8 cellular contexts compared by ENCODE assay signal in the genomic region with DNA sequence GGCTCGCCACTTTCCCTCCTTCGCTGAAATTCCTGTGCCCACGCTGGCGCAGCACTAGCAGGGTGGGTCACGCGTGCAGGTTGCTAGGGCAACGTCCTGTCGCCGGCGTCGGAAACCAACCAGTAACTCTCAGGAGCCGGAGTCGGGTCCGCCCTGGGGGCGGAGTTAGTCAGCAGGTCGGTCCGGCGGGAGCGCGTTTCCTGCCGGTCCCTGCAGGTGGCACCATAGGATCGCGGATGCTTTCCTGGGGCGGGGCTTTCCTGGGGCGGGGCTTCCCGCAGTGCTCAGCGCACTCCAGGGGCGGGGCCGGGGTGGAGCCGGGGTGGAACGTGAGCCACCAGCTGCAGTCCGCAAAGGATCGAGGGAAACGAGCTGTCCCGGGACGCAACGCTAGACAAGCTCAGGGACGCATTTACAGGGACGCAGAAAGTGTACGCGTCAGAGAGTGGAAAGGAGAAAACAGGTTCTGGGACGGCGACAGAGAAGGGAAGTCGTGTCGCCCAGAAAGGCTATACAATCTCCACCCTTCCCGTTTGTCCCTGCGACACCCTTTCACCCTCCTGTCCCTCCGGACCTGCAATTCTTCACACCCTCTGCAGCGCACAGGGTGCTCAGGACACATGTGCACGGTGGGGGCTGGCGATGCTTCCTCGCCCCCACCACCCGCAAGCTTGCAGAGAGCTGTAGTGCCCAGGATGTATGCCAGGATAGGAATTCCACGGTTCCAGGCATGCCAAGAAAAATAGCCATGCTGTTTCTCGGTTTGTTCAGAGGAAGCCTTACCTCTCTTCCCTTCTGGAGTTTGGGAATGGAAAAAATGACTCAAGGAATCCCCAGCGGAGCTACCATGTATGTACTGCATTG. TPM values are rescaled to one million over a fixed set of nuclear protein-coding genes. Genes with fewer than 3 reads are reported as not detected.
DNase-seq lines count a peak whose midpoint lies in the region; ATAC-seq, FAIRE-seq and TF ChIP-seq lines count a peak whose summit lies in the region.

No MANE protein-coding gene starts in this region.

- peak; percentile 98 for DNase-seq in GM12865 (ENCODE audit: low read depth)
- DNase-seq in NCI-H1417 treated with DMSO at 0.1 percent for 48 hours (lab: John Stamatoyannopoulos, UW): peak; percentile 71
- peak; percentile 96 for DNase-seq in activated naive CD8-positive, alpha-beta T cell treated with anti-CD3 and anti-CD28 coated beads, Interleukin-2, amount 50 U/mL, for 16 hours (ENCODE audit: low read depth, low spot score)
- DNase-seq in Right ventricle myocardium inferior (ENCODE audit: missing footprints): peak; percentile 100
- peak; percentile 94 to 99 (median 99) for DNase-seq in pancreas
- DNase-seq in thyroid gland: peak; percentile 100

- H3F3A ChIP-seq in SU-DHL-6 (ENCODE audit: insufficient read depth): no peaks in the 10 kb centered on the region

- H3K9me2 ChIP-seq in SU-DHL-6 (replicated peaks; ENCODE audit: insufficient read depth, low read length): no peaks in the 10 kb centered on the region

- H3K27ac ChIP-seq in SU-DHL-6 (ENCODE audit: low read depth, low read length) (no peak overlapping the region), pancreas (peak overlapping the region; percentile 6 to 71 (median 42)), thyroid gland (peak overlapping the region; percentile 83 to 88 (median 86))

- no peaks in the 10 kb centered on the region for H3K9me3 ChIP-seq in SU-DHL-6 (ENCODE audit: insufficient read depth, low read length)
- H3K9me3 ChIP-seq in pancreas: no peaks in the 10 kb centered on the region
- H3K9me3 ChIP-seq in thyroid gland: no peaks in the 10 kb centered on the region

- H3K4me2 ChIP-seq in SU-DHL-6 (ENCODE audit: low read depth, low read length, poor library complexity, severe bottlenecking): peak overlapping the region; percentile 66

- no peaks in the 10 kb centered on the region for H4K20me1 ChIP-seq in SU-DHL-6 (ENCODE audit: low read depth, low read length)

- H3K4me3 ChIP-seq in GM12865 (ENCODE audit: low read depth, low read length): peak overlapping the region; percentile 71
- H3K4me3 ChIP-seq in SU-DHL-6 (ENCODE audit: insufficient read depth, low read length, poor library complexity, severe bottlenecking): peak overlapping the region; percentile 52
- H3K4me3 ChIP-seq in pancreas: peak overlapping the region in 3 of 4 donors; percentile 9 to 53 (median 37)
- peak overlapping the region in 2 of 3 donors; percentile 37 to 39 for H3K4me3 ChIP-seq in thyroid gland (replicated peaks in 1 of 3)

- no peaks in the 10 kb centered on the region for H3K27me3 ChIP-seq in SU-DHL-6 (ENCODE audit: low read length)
- H3K27me3 ChIP-seq in pancreas: no peaks in the 10 kb centered on the region
- no peaks in the 10 kb centered on the region for H3K27me3 ChIP-seq in thyroid gland

- ATAC-seq in HG02798 (IDR thresholded peaks at IDR 0.05; ENCODE audit: poor library complexity, unreplicated experiment): peak; percentile 92
- peak; percentile 93 for ATAC-seq in Right ventricle myocardium inferior
- peak; percentile 81 to 91 (median 86) for ATAC-seq in pancreas

- intact Hi-C loops in Right ventricle myocardium inferior (cut with DNase I) (loop anchor here (1.0 to 10.0 kb wide), 4 partner anchors 106 to 590 kb away; partner anchors contain the start of genes HOXB7, HOXB8 and SCRN2), pancreas (cut with DNase I) (loop anchor here in 2 of 3 donors (5.0 kb wide), 2 partner anchors 52 to 107 kb away; no protein-coding TSS in a partner anchor), thyroid gland (cut with DNase I) (loop anchor here (2.0 to 5.0 kb wide), 2 partner anchors 47 to 106 kb away; no protein-coding TSS in a partner anchor)

- 0 to 1% methylated on average over 47 to 56 of the region's 56 CpGs for whole genome bisulfite sequencing in pancreas, 2 donors
- WGBS in thyroid gland, 2 donors: 1 to 2% methylated on average over 34 to 39 of the region's 56 CpGs

- H3K4me1 ChIP-seq in pancreas (peaks cover 24 to 30% (median 28%) of the 10 kb centered on the region in 3 donors), thyroid gland (peaks cover 27 to 33% of the 10 kb centered on the region in 2 donors)

- H3K36me3 ChIP-seq in SU-DHL-6 (ENCODE audit: low read length) (no peaks in the 10 kb centered on the region), pancreas (no peaks in the 10 kb centered on the region), thyroid gland (no peaks in the 10 kb centered on the region)

- peak overlapping the region; percentile 42; the same call in 1 of the 2 replicates for H3K9ac ChIP-seq in SU-DHL-6 (ENCODE audit: low read length)

- TF ChIP-seq CTCF in GM12865 (IDR thresholded peaks at IDR 0.05; ENCODE audit: insufficient read depth, low read depth, low read length, missing control alignments) (peak; percentile 87), SU-DHL-6 (IDR thresholded peaks at IDR 0.05; ENCODE audit: insufficient read depth, low read length, poor library complexity, severe bottlenecking) (peak; percentile 70), pancreas (IDR thresholded peaks at IDR 0.05) (peak; percentile 60 to 75 (median 68)), thyroid gland (IDR thresholded peaks at IDR 0.05) (peak; percentile 43 to 96 (median 84))

- H2AFZ ChIP-seq in SU-DHL-6 (ENCODE audit: low read depth, low read length, severe bottlenecking): peak overlapping the region; percentile 55

- FAIRE-seq in pancreas (lab: Jason Lieb, UNC): no peak

- TF ChIP-seq POLR2A in thyroid gland (IDR thresholded peaks at IDR 0.05): peak in 1 of 2 donors; percentile 80

- no peaks in the 10 kb centered on the region for H3K79me2 ChIP-seq in SU-DHL-6 (ENCODE audit: insufficient read depth, low read length)

RNA-seq across cellular contexts. Expression of gene COPZ2, which starts 12.3 kb away (rescaled TPM):
- total RNA-seq in Right ventricle myocardium inferior: 52.9 TPM
- 10 to 100 TPM in 2 of 6 donors, 1 to 10 TPM in 4; 6.3 to 10.8 (median 8.6) TPM for total RNA-seq in pancreas
- polyA plus RNA-seq in pancreas: 1 to 10 TPM; 9.7 to 9.8 TPM
- 10 to 100 TPM; 19.3 to 55.8 (median 45.2) TPM for total RNA-seq in thyroid gland

RNA-seq across cellular contexts. Expression of gene NFE2L1, which starts 22.9 kb away (rescaled TPM):
- 775 TPM for total RNA-seq in Right ventricle myocardium inferior
- 10 to 100 TPM; 27.4 to 74.0 (median 44.5) TPM for total RNA-seq in pancreas
- polyA plus RNA-seq in pancreas: 10 to 100 TPM; 40.9 to 47.2 TPM
- total RNA-seq in thyroid gland: 100 to 1,000 TPM; 123 to 168 (median 131) TPM

RNA-seq across cellular contexts. Expression of gene CDK5RAP3, which starts 54.4 kb away (rescaled TPM):
- total RNA-seq in Right ventricle myocardium inferior (50.0 TPM), pancreas (100 to 1,000 TPM; 134 to 234 (median 165) TPM), thyroid gland (100 to 1,000 TPM; 165 to 221 (median 193) TPM)
- 1,000 to 10,000 TPM; 1,052 to 1,312 TPM for polyA plus RNA-seq in pancreas
